In the genomic region with DNA sequence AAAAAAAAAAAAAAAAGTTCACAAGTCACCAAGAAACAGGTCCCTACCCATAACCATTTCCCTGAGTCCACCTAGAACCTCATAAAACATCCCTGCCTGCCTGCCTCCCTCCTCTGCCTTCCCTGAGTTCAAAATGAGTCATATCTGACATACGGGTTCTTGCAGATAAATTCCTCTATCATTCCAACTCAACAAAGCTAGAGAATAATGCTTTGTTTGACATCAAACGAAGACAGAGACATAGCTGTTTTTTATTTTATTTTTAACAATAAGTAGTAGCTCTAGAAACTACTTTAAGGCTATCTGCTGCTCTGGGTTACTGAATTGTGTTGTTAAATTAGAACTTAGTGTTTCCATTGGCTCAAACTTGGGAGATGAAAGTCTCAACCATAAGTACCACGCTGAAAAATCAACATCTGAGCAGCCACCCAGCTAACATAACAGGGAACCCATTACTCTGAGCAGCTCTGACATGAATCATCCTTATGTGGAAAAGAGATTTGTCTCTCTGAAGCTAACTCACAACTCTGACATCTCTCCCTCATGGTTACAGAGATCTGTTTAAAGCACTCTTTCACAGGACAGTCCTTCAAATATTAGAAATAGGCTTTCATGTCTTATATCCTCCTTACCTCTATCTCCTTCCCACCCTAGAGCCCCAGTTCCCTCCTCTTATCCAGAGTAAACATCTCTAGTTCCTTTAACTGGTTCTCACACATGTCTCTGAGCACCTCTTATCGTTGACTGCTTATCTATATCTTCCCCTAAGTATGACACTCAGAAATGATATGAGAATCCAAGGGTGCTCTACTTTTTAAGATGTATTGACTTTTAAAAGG, we compare ENCODE assay signal across 9 cellular contexts. TPM values are rescaled to one million over a fixed set of nuclear protein-coding genes. Genes with fewer than 3 reads are reported as not detected.
DNase-seq lines count a peak whose midpoint lies in the region; ATAC-seq, FAIRE-seq and TF ChIP-seq lines count a peak whose summit lies in the region.
"Had no signal": no experiment of that assay in that cellular context is flagged by ENCODE, and none has a peak within 500 bp of the region (broad histone marks: within the 10 kb centered on the region; RNA-seq: fewer than 3 reads in every experiment).

No MANE protein-coding gene starts in this region.

- H3K4me2 ChIP-seq in KMS-11: peak overlapping the region; percentile 37
- H3K4me2 ChIP-seq in GM12878 (ENCODE audit: control insufficient read depth, insufficient read depth): peak overlapping the region; percentile 70; the same call in 1 of the 2 replicates

- ATAC-seq in GM12878: peak; percentile 18; the same call in 2 of the 3 replicates
- ATAC-seq in GM18870 (IDR thresholded peaks at IDR 0.05; ENCODE audit: unreplicated experiment): no peak

- CTCF ChIA-PET in GM12878 (lab: Yijun Ruan, JAX): interaction anchor here (1.3 kb wide), 1 partner anchor 9 kb away, joined by 3 read pairs; no protein-coding TSS in a partner anchor

- peaks cover 12% of the 10 kb centered on the region; the same call in 1 of the 2 replicates for H4K20me1 ChIP-seq in KMS-11 (ENCODE audit: insufficient read depth)
- H4K20me1 ChIP-seq in GM12878 (ENCODE audit: control insufficient read depth, insufficient read depth): no peaks in the 10 kb centered on the region

- no peak overlapping the region for H3K27ac ChIP-seq in KMS-11
- H3K27ac ChIP-seq in GM12878 (ENCODE audit: control insufficient read depth, insufficient read depth): no peak overlapping the region
- H3K27ac ChIP-seq in mesodermal cell (ENCODE audit: low read depth, low read length, severe bottlenecking): peak overlapping the region; percentile 72
- H3K27ac ChIP-seq: parathyroid adenoma had no signal

- H3K79me2 ChIP-seq in KMS-11 (ENCODE audit: insufficient read depth, low read depth): peaks cover 83% of the 10 kb centered on the region
- H3K79me2 ChIP-seq in GM12878 (ENCODE audit: control insufficient read depth, insufficient read depth, low read length): peaks cover 59% of the 10 kb centered on the region

- DNase-seq in AG10803 (ENCODE audit: low read depth) (peak; percentile 58), GM12878 (ENCODE audit: low read depth, low spot score) (no peak), superior temporal gyrus (ENCODE audit: extremely low spot score) (no peak), DMS79 (lab: John Stamatoyannopoulos, UW) (no peak)
- no peak for DNase-seq in activated CD8-positive, alpha-beta memory T cell treated with anti-CD3 and anti-CD28 coated beads for 24 hours

- no peak overlapping the region for H3K4me3 ChIP-seq in AG10803 (ENCODE audit: low read length)
- no peak overlapping the region for H3K4me3 ChIP-seq in KMS-11 (IDR thresholded peaks at IDR 0.05; ENCODE audit: insufficient read depth, low read depth, low read length)
- no peak overlapping the region for H3K4me3 ChIP-seq in GM12878
- no peak overlapping the region for H3K4me3 ChIP-seq in mesodermal cell (ENCODE audit: extremely low read depth, insufficient read depth, low read length, poor library complexity, severe bottlenecking)

- H3K9me3 ChIP-seq in GM12878 (replicated peaks; ENCODE audit: control insufficient read depth, insufficient read depth, low read length) (no peaks in the 10 kb centered on the region), mesodermal cell (ENCODE audit: control insufficient read depth, low read length) (peaks cover 13% of the 10 kb centered on the region)

- H3K36me3 ChIP-seq in KMS-11 (ENCODE audit: insufficient read depth) (no peaks in the 10 kb centered on the region), GM12878 (ENCODE audit: control insufficient read depth in 2 of 2, insufficient read depth in 2 of 2, low read length in 1 of 2) (peaks cover 4 to 12% of the 10 kb centered on the region in 2 experiments; a peak in 3 of 4 replicates), mesodermal cell (ENCODE audit: control insufficient read depth, insufficient read depth, low read length) (peaks cover 29% of the 10 kb centered on the region)

- SMC1A ChIA-PET in GM12878 (lab: Charles Lee; ENCODE audit: uncharacterized antibody, unreplicated experiment): interaction anchor here (1.0 kb wide), 1 partner anchor 12 kb away, joined by 4 read pairs; the partner anchor contains the start of gene TMEM245

- H3K4me1 ChIP-seq in KMS-11 (ENCODE audit: low read depth, poor library complexity, severe bottlenecking) (peaks cover 56% of the 10 kb centered on the region), GM12878 (ENCODE audit: control insufficient read depth, insufficient read depth, low read length) (peaks cover 18% of the 10 kb centered on the region), mesodermal cell (ENCODE audit: control insufficient read depth, insufficient read depth, low read length, poor library complexity, severe bottlenecking) (peaks cover 20% of the 10 kb centered on the region)
- H3K4me1 ChIP-seq: parathyroid adenoma had no signal

- in situ Hi-C loops in GM12878 (cut with MboI): no loop called here

- TF ChIP-seq CTCF in AG10803 (conservative IDR thresholded peaks at IDR 0.05; ENCODE audit: low read length) (no peak), KMS-11 (conservative IDR thresholded peaks at IDR 0.05; ENCODE audit: low read depth, low read length) (no peak), GM12878 (IDR thresholded peaks at IDR 0.05 in 2 of 3, conservative IDR thresholded peaks at IDR 0.05 in 1 of 3; ENCODE audit: control insufficient read depth in 2 of 3, extremely low read depth in 1 of 3, insufficient read depth in 1 of 3, low read depth in 3 of 3, low read length in 3 of 3) (no peak)

- no TSS peak for BruUV-seq in GM12878 (replicated peaks; lab: Mats Ljungman, UMichigan)

- no peak for TF ChIP-seq POLR2A in GM12878 (IDR thresholded peaks at IDR 0.05; ENCODE audit: low read depth, low read length)

- RAD21 ChIA-PET in GM12878 (lab: Charles Lee; ENCODE audit: unreplicated experiment): interaction anchor here (3.4 kb wide), 1 partner anchor 11 kb away, joined by 20 read pairs; the partner anchor contains the start of gene TMEM245

- WGBS in GM12878 (ENCODE audit: insufficient coverage, insufficient replicate concordance, low lambda C conversion rate, missing lambda C conversion rate): 90% methylated on average over 4 of the region's 4 CpGs
- 57 to 100% methylated on average over 1 of the region's 4 CpGs for WGBS in mesodermal cell (ENCODE audit: insufficient coverage in 2 of 2), 2 experiments

- no peak for TF ChIP-seq EP300 in GM12878 (IDR thresholded peaks at IDR 0.05; ENCODE audit: borderline replicate concordance in 1 of 2, control insufficient read depth in 1 of 2, low read depth in 2 of 2, low read length in 2 of 2)

- no peak overlapping the region for H3K9ac ChIP-seq in KMS-11
- H3K9ac ChIP-seq in GM12878 (ENCODE audit: control insufficient read depth, insufficient read depth, low read length): no peak overlapping the region
- H3K9ac ChIP-seq: parathyroid adenoma had no signal

- POLR2A ChIA-PET in GM12878 (lab: Charles Lee): interaction anchor here (0.6 to 1.0 kb wide), 3 partner anchors 11 to 14 kb away, joined by 3 to 7 read pairs (median 3); no protein-coding TSS in a partner anchor

- FAIRE-seq in GM12878 (lab: Jason Lieb, UNC): no peak

- no peaks in the 10 kb centered on the region for H3K27me3 ChIP-seq in KMS-11 (ENCODE audit: insufficient read depth, low read depth)
- no peaks in the 10 kb centered on the region for H3K27me3 ChIP-seq in GM12878 (replicated peaks in 1 of 2; ENCODE audit: control insufficient read depth in 2 of 2, insufficient read depth in 2 of 2, low read length in 1 of 2)

- intact Hi-C loops in GM12878 (cut with micrococcal nuclease; ENCODE audit: unreplicated experiment): no loop called here

- no peak for TF ChIP-seq RAD21 in GM12878 (IDR thresholded peaks at IDR 0.05; ENCODE audit: insufficient read depth, low read depth, low read length)

- H2AFZ ChIP-seq in KMS-11 (ENCODE audit: low read depth) (no peak overlapping the region), GM12878 (ENCODE audit: control insufficient read depth, low read depth, low read length) (no peak overlapping the region)
- H2AFZ ChIP-seq: parathyroid adenoma had no signal

RNA-seq across cellular contexts. Expression of gene TMEM245, which starts 12.1 kb away (rescaled TPM):
- total RNA-seq in GM12878 (2013; cell fraction: nucleolus; rRNA removed): 52.2 and 56.2 TPM in 2 replicates
- 15.1 and 19.0 TPM in 2 replicates for total RNA-seq in GM12878 (2014; rRNA removed)
- total RNA-seq in GM12878 (2014; rRNA removed; fragmentation: Illumina TruSeq; extraction: Trizol): 21.5 and 23.0 TPM in 2 replicates
- total RNA-seq in GM12878 (2021): 19.2 and 20.0 TPM in 2 replicates
- 11.3 TPM for polyA plus RNA-seq in GM12878 (2011; ENCODE audit: low read depth)
- 36.1 and 39.5 TPM in 2 replicates for polyA plus RNA-seq in GM12878 (2011; rRNA removed)
- polyA plus RNA-seq in GM12878 (2011; cell fraction: cytosol; rRNA removed): 26.6 and 37.9 TPM in 2 replicates
- polyA plus RNA-seq in GM12878 (2011; cell fraction: nucleus; rRNA removed): 19.0 and 23.0 TPM in 2 replicates
- polyA plus RNA-seq in GM12878 (2012): 12.3 and 18.0 TPM in 2 replicates
- 21.3 and 26.9 TPM in 2 replicates for polyA plus RNA-seq in GM12878 (2014; fragmentation: Illumina TruSeq; extraction: Trizol)
- polyA plus RNA-seq in GM12878 (2014; fragmentation: Nextera tagmentation; extraction: Ambion mirVana): 10 to 100 TPM in 1 of 2 experiments, 1 to 10 TPM in 1; 7.4 to 11.0 TPM
- polyA plus RNA-seq in GM12878 (2014; rRNA removed): 11.8 and 14.9 TPM in 2 replicates
- polyA plus RNA-seq in GM12878 (2016; fragmentation: Nextera tagmentation; extraction: Ambion mirVana): 10 to 100 TPM; 18.9 to 19.2 TPM
- 86.1 and 93.9 TPM in 2 replicates for polyA minus RNA-seq in GM12878 (2011; rRNA and poly(A)+ RNA removed)
- polyA minus RNA-seq in GM12878 (2011; cell fraction: cytosol; rRNA and poly(A)+ RNA removed): 19.4 and 19.9 TPM in 2 replicates
- 27.3 and 46.3 TPM in 2 replicates for polyA minus RNA-seq in GM12878 (2011; cell fraction: nucleus; rRNA and poly(A)+ RNA removed)
- 49.9 TPM for polyA plus RNA-seq in mesodermal cell (2013, experiment 1 of 2)
- polyA plus RNA-seq in mesodermal cell (2013, experiment 2 of 2): 54.0 TPM

RNA-seq across cellular contexts. Expression of gene FRRS1L, which starts 59.4 kb away (rescaled TPM):
- total RNA-seq in GM12878 (2013; cell fraction: nucleolus; rRNA removed): not detected in 2 replicates
- under 0.01 TPM in 1 of 2 replicates, not detected in the other for total RNA-seq in GM12878 (2014; rRNA removed)
- total RNA-seq in GM12878 (2014; rRNA removed; fragmentation: Illumina TruSeq; extraction: Trizol): not detected in 2 replicates
- total RNA-seq in GM12878 (2021): not detected in 2 replicates
- not detected for polyA plus RNA-seq in GM12878 (2011; ENCODE audit: low read depth)
- polyA plus RNA-seq in GM12878 (2011; rRNA removed): not detected in 2 replicates
- polyA plus RNA-seq in GM12878 (2011; cell fraction: cytosol; rRNA removed): under 0.01 TPM in 1 of 2 replicates, not detected in the other
- polyA plus RNA-seq in GM12878 (2011; cell fraction: nucleus; rRNA removed): not detected in 2 replicates
- not detected in 2 replicates for polyA plus RNA-seq in GM12878 (2012)
- not detected in 2 replicates for polyA plus RNA-seq in GM12878 (2014; fragmentation: Illumina TruSeq; extraction: Trizol)
- polyA plus RNA-seq in GM12878 (2014; fragmentation: Nextera tagmentation; extraction: Ambion mirVana): not detected
- polyA plus RNA-seq in GM12878 (2014; rRNA removed): not detected in 2 replicates
- not detected for polyA plus RNA-seq in GM12878 (2016; fragmentation: Nextera tagmentation; extraction: Ambion mirVana)
- not detected in 2 replicates for polyA minus RNA-seq in GM12878 (2011; rRNA and poly(A)+ RNA removed)
- polyA minus RNA-seq in GM12878 (2011; cell fraction: cytosol; rRNA and poly(A)+ RNA removed): not detected in 2 replicates
- polyA minus RNA-seq in GM12878 (2011; cell fraction: nucleus; rRNA and poly(A)+ RNA removed): not detected in 2 replicates
- 1.6 TPM for polyA plus RNA-seq in mesodermal cell (2013, experiment 1 of 2)
- 1.1 TPM for polyA plus RNA-seq in mesodermal cell (2013, experiment 2 of 2)
